37 cellular contexts compared by ENCODE assay signal in genomic region chr2:200475795-200476194, GRCh38. TPM values are rescaled to one million over a fixed set of nuclear protein-coding genes. Genes with fewer than 3 reads are reported as not detected.
DNase-seq lines count a peak whose midpoint lies in the region; ATAC-seq, FAIRE-seq and TF ChIP-seq lines count a peak whose summit lies in the region.
"Had no signal": no experiment of that assay in that cellular context is flagged by ENCODE, and none has a peak within 500 bp of the region (broad histone marks: within the 10 kb centered on the region; RNA-seq: fewer than 3 reads in every experiment).

No MANE protein-coding gene starts in this region.

- H3K4me2 ChIP-seq in OCI-LY1 (ENCODE audit: low read length) (peak overlapping the region; percentile 73), endothelial cell of umbilical vein (ENCODE audit: insufficient read depth, low read length) (no peak overlapping the region)
- H3K4me2 ChIP-seq: A549; BLaER1; BLaER1 treated with 17β-estradiol and CSF1 and Interleukin-3, amounts not matched to agents 10 nM and 100 nM had no signal

- H3K9me2 ChIP-seq in OCI-LY1 (ENCODE audit: low read depth, low read length), result no peaks in the 10 kb centered on the region

- POLR2A ChIA-PET in HEK293 (lab: Yijun Ruan, JAX), result no interaction called here
- POLR2A ChIA-PET in endothelial cell of umbilical vein (lab: Charles Lee), result no interaction called here
- POLR2A ChIA-PET in naive thymus-derived CD8-positive, alpha-beta T cell (lab: Charles Lee), result interaction anchor here (0.6 kb wide), 1 partner anchor 784 kb away, joined by 3 read pairs; the partner anchor contains the start of gene CASP8

- H3K27me3 Mint-ChIP-seq in T-helper 2 cell treated with Interferon-gamma antibody and Interleukin-4, amounts not matched to agents 5 μg/mL and 100 μg/mL, for 36 hours (ENCODE audit: low read depth), result no peaks in the 10 kb centered on the region
- H3K27me3 Mint-ChIP-seq in naive thymus-derived CD8-positive, alpha-beta T cell, result no peaks in the 10 kb centered on the region
- H3K27me3 Mint-ChIP-seq: B cell; CD4-positive, alpha-beta memory T cell; CD4-positive, alpha-beta T cell; CD4-positive, CD25-positive, alpha-beta regulatory T cell; CD8-positive, alpha-beta memory T cell had no signal

- peak; percentile 21 for FAIRE-seq in endothelial cell of umbilical vein (lab: Jason Lieb, UNC)
- FAIRE-seq: A204.1, A549, D721Med had no signal

- H3K27ac ChIP-seq in HEK293 (ENCODE audit: extremely low read depth, low read depth, low read length), result no peak overlapping the region
- peak overlapping the region; percentile 60 for H3K27ac ChIP-seq in OCI-LY1 (ENCODE audit: low read depth, low read length, poor library complexity, severe bottlenecking)
- H3K27ac ChIP-seq in endothelial cell of umbilical vein (ENCODE audit: insufficient read depth, low read depth, low read length), result no peak overlapping the region
- peak overlapping the region; percentile 40 for H3K27ac ChIP-seq in vagina
- H3K27ac ChIP-seq: 22Rv1; BLaER1; BLaER1 treated with 17β-estradiol and CSF1 and Interleukin-3, amounts not matched to agents 10 nM and 100 nM; C4-2B had no signal

- peak overlapping the region; percentile 70; the same call in 1 of the 2 replicates for H3K9ac ChIP-seq in OCI-LY1 (ENCODE audit: low read length)
- H3K9ac ChIP-seq in endothelial cell of umbilical vein (replicated peaks; ENCODE audit: extremely low read depth, insufficient read depth, low read length), result no peak overlapping the region
- H3K9ac ChIP-seq: BLaER1; BLaER1 treated with 17β-estradiol and CSF1 and Interleukin-3, amounts not matched to agents 10 nM and 100 nM had no signal

- no peaks in the 10 kb centered on the region for H3K4me1 ChIP-seq in HEK293 (ENCODE audit: control insufficient read depth, insufficient read depth, low read length)
- peaks cover 67% of the 10 kb centered on the region for H3K4me1 ChIP-seq in OCI-LY1 (ENCODE audit: insufficient read depth, low read length, severe bottlenecking)
- H3K4me1 ChIP-seq in endothelial cell of umbilical vein (ENCODE audit: control insufficient read depth, extremely low read depth, insufficient read depth, low read length), result no peaks in the 10 kb centered on the region
- H3K4me1 ChIP-seq in vagina, result peaks cover 18% of the 10 kb centered on the region
- H3K4me1 ChIP-seq: BLaER1 had no signal

- no peaks in the 10 kb centered on the region for H3K9me3 Mint-ChIP-seq in T-helper 2 cell treated with Interferon-gamma antibody and Interleukin-4, amounts not matched to agents 5 μg/mL and 100 μg/mL, for 36 hours
- H3K9me3 Mint-ChIP-seq in naive thymus-derived CD8-positive, alpha-beta T cell, result no peaks in the 10 kb centered on the region
- H3K9me3 Mint-ChIP-seq: CD14-positive monocyte; CD4-positive, alpha-beta memory T cell; CD4-positive, alpha-beta T cell; CD4-positive, CD25-positive, alpha-beta regulatory T cell; CD8-positive, alpha-beta memory T cell; CD8-positive, alpha-beta T cell had no signal

- H3K4me3 Mint-ChIP-seq in T-helper 2 cell treated with Interferon-gamma antibody and Interleukin-4, amounts not matched to agents 5 μg/mL and 100 μg/mL, for 36 hours, result no peak overlapping the region
- no peak overlapping the region for H3K4me3 Mint-ChIP-seq in naive thymus-derived CD8-positive, alpha-beta T cell
- H3K4me3 Mint-ChIP-seq: B cell; CD14-positive monocyte; CD4-positive, alpha-beta T cell; CD4-positive, CD25-positive, alpha-beta regulatory T cell; CD8-positive, alpha-beta memory T cell; CD8-positive, alpha-beta T cell had no signal

- no peak for TF ChIP-seq POLR2A in endothelial cell of umbilical vein (IDR thresholded peaks at IDR 0.05; ENCODE audit: low read depth, low read length)
- no peak for TF ChIP-seq POLR2A in vagina (IDR thresholded peaks at IDR 0.05)

- no peak for TF ChIP-seq CTCF in HEK293 (tag by site-specific recombination; IDR thresholded peaks at IDR 0.05)
- TF ChIP-seq CTCF in OCI-LY1 (IDR thresholded peaks at IDR 0.05; ENCODE audit: low read length), result no peak
- TF ChIP-seq CTCF in endothelial cell of umbilical vein (IDR thresholded peaks at IDR 0.05; ENCODE audit: extremely low read depth in 1 of 2, insufficient read depth in 1 of 2, low read depth in 1 of 2, low read length in 2 of 2), result no peak
- TF ChIP-seq CTCF in vagina (IDR thresholded peaks at IDR 0.05), result no peak

- no peak for ATAC-seq in naive thymus-derived CD8-positive, alpha-beta T cell
- ATAC-seq: A549; CD8-positive, alpha-beta T cell had no signal

- H3F3A ChIP-seq in OCI-LY1 (ENCODE audit: insufficient read depth, low read length), result no peaks in the 10 kb centered on the region

- H3K9me3 ChIP-seq in HEK293 (ENCODE audit: control insufficient read depth, insufficient read depth, low read depth, low read length) (no peaks in the 10 kb centered on the region), OCI-LY1 (ENCODE audit: low read length) (no peaks in the 10 kb centered on the region), endothelial cell of umbilical vein (replicated peaks; ENCODE audit: control insufficient read depth, insufficient read depth, low read length) (no peaks in the 10 kb centered on the region), vagina (no peaks in the 10 kb centered on the region)
- H3K9me3 ChIP-seq: A549; BE2C; BLaER1; BLaER1 treated with 17β-estradiol and CSF1 and Interleukin-3, amounts not matched to agents 10 nM and 100 nM; Caco-2 had no signal

- H3K27me3 ChIP-seq in OCI-LY1 (ENCODE audit: insufficient read depth, low read length) (no peaks in the 10 kb centered on the region), endothelial cell of umbilical vein (ENCODE audit: control insufficient read depth in 2 of 2, insufficient read depth in 2 of 2, low read length in 2 of 2) (no peaks in the 10 kb centered on the region), vagina (no peaks in the 10 kb centered on the region)
- H3K27me3 ChIP-seq: BE2C; BLaER1; BLaER1 treated with 17β-estradiol and CSF1 and Interleukin-3, amounts not matched to agents 10 nM and 100 nM had no signal

- H3K36me3 Mint-ChIP-seq in T-helper 2 cell treated with Interferon-gamma antibody and Interleukin-4, amounts not matched to agents 5 μg/mL and 100 μg/mL, for 36 hours (ENCODE audit: low read depth), result peaks cover 28% of the 10 kb centered on the region
- H3K36me3 Mint-ChIP-seq in naive thymus-derived CD8-positive, alpha-beta T cell, result peaks cover 0 to 2% (median 0%) of the 10 kb centered on the region in 3 donors
- H3K36me3 Mint-ChIP-seq: CD8-positive, alpha-beta T cell had no signal

- dilution Hi-C loops in endothelial cell of umbilical vein (cut with MboI; ENCODE audit: extremely low pct_ligation_motif_present, low sequenced_read_pairs), result no loop called here

- intact Hi-C loops in endothelial cell of umbilical vein (cut with micrococcal nuclease) (no loop called here), vagina (cut with DNase I) (no loop called here)

- H3K27ac Mint-ChIP-seq in T-helper 2 cell treated with Interferon-gamma antibody and Interleukin-4, amounts not matched to agents 5 μg/mL and 100 μg/mL, for 36 hours, result no peak overlapping the region
- no peak overlapping the region for H3K27ac Mint-ChIP-seq in naive thymus-derived CD8-positive, alpha-beta T cell
- H3K27ac Mint-ChIP-seq: B cell; CD14-positive monocyte; CD4-positive, alpha-beta memory T cell; CD4-positive, alpha-beta T cell; CD8-positive, alpha-beta T cell had no signal

- no TSS peak for BruUV-seq in endothelial cell of umbilical vein (replicated peaks; lab: Mats Ljungman, UMichigan)

- H3K4me3 ChIP-seq in HEK293 (ENCODE audit: low read depth, low read length) (no peak overlapping the region), OCI-LY1 (ENCODE audit: low read depth, low read length, poor library complexity, severe bottlenecking) (peak overlapping the region; percentile 65), endothelial cell of umbilical vein (replicated peaks in 1 of 3; ENCODE audit: insufficient read depth in 1 of 3, low read depth in 1 of 3, low read length in 3 of 3) (no peak overlapping the region), vagina (no peak overlapping the region)
- H3K4me3 ChIP-seq: A549; BLaER1; BLaER1 treated with 17β-estradiol and CSF1 and Interleukin-3, amounts not matched to agents 10 nM and 100 nM had no signal

- H3K4me1 Mint-ChIP-seq in T-helper 2 cell treated with Interferon-gamma antibody and Interleukin-4, amounts not matched to agents 5 μg/mL and 100 μg/mL, for 36 hours (ENCODE audit: low read depth), result peaks cover 6% of the 10 kb centered on the region
- H3K4me1 Mint-ChIP-seq in naive thymus-derived CD8-positive, alpha-beta T cell, result peaks cover 2 to 6% (median 4%) of the 10 kb centered on the region in 4 donors

- H4K20me1 ChIP-seq in OCI-LY1 (ENCODE audit: insufficient read depth, low read length), result no peaks in the 10 kb centered on the region
- no peaks in the 10 kb centered on the region for H4K20me1 ChIP-seq in endothelial cell of umbilical vein (replicated peaks; ENCODE audit: control insufficient read depth, extremely low read depth, insufficient read depth, low read length)
- H4K20me1 ChIP-seq: BLaER1; BLaER1 treated with 17β-estradiol and CSF1 and Interleukin-3, amounts not matched to agents 10 nM and 100 nM had no signal

- DNase-seq in endothelial cell of umbilical vein (ENCODE audit: low read depth, low spot score) (no peak), vagina (ENCODE audit: extremely low spot score in 2 of 2) (no peak), ecto neural progenitor cell (ENCODE audit: low spot score) (no peak), AG20443 (ENCODE audit: low spot score) (no peak)
- DNase-seq in T-helper 2 cell treated with Interferon-gamma antibody and Interleukin-4, amounts not matched to agents 5 μg/mL and 100 μg/mL, for 36 hours (ENCODE audit: low spot score), result no peak
- no peak for DNase-seq in naive thymus-derived CD8-positive, alpha-beta T cell
- DNase-seq: 8988T; ACHN; AML-193; BE2C; C1 segment of cervical spinal cord; Caco-2; Calu3; CD4-positive, alpha-beta memory T cell; CD4-positive, alpha-beta T cell; CD4-positive, CD25-positive, alpha-beta regulatory T cell; CD8-positive, alpha-beta memory T cell; CD8-positive, alpha-beta T cell; COR-L47; DMS 273 treated with DMSO at 0.1 percent for 48 hours; DMS153; DMS53; DMS79; DMS79 treated with DMSO at 0.1 percent for 48 hours; DND-41; EL had no signal

- CTCF ChIA-PET in HEK293 (lab: Yijun Ruan, JAX), result interaction anchor here (0.9 kb wide), 2 partner anchors 21 to 496 kb away, joined by 3 read pairs; no protein-coding TSS in a partner anchor
- CTCF ChIA-PET in endothelial cell of umbilical vein (lab: Charles Lee), result interaction anchor here (0.8 to 2.3 kb wide), 3 partner anchors 490 to 502 kb away, joined by 3 to 6 read pairs (median 5); no protein-coding TSS in a partner anchor

- H3K9me1 ChIP-seq in endothelial cell of umbilical vein (replicated peaks; ENCODE audit: control insufficient read depth, extremely low read depth, insufficient read depth, low read length), result no peaks in the 10 kb centered on the region

- H2AFZ ChIP-seq in OCI-LY1 (ENCODE audit: low read length) (no peak overlapping the region), endothelial cell of umbilical vein (ENCODE audit: low read depth, low read length) (no peak overlapping the region)

- H3K79me2 ChIP-seq in OCI-LY1 (ENCODE audit: insufficient read depth, low read length), result no peaks in the 10 kb centered on the region; the same call in 1 of the 2 replicates
- no peaks in the 10 kb centered on the region for H3K79me2 ChIP-seq in endothelial cell of umbilical vein (ENCODE audit: control insufficient read depth, insufficient read depth, low read length)

- H3K36me3 ChIP-seq in HEK293 (ENCODE audit: control insufficient read depth in 2 of 2, insufficient read depth in 1 of 2, low read length in 2 of 2) (peaks cover 3 to 43% of the 10 kb centered on the region in 2 experiments; a peak in 2 of 3 replicates), OCI-LY1 (ENCODE audit: insufficient read depth, low read length) (no peaks in the 10 kb centered on the region), endothelial cell of umbilical vein (ENCODE audit: control insufficient read depth in 2 of 2, extremely low read depth in 1 of 2, insufficient read depth in 2 of 2, low read length in 2 of 2) (peaks cover 7 to 8% of the 10 kb centered on the region in 2 experiments), vagina (peaks cover 0 to 25% of the 10 kb centered on the region in 2 donors)

RNA-seq across cellular contexts. Expression of gene KCTD18, which starts 34.1 kb away (rescaled TPM):
- 5.4 and 6.6 TPM in 2 replicates for total RNA-seq in endothelial cell of umbilical vein
- polyA plus RNA-seq in endothelial cell of umbilical vein, result 2.6 TPM in 2 replicates
- 3.3 and 4.4 TPM in 2 replicates for polyA plus RNA-seq in endothelial cell of umbilical vein (2011; cell fraction: cytosol; rRNA removed)
- 4.6 TPM in 2 replicates for polyA plus RNA-seq in endothelial cell of umbilical vein (2011; cell fraction: nucleus; rRNA removed)
- polyA plus RNA-seq in endothelial cell of umbilical vein (2012), result 4.9 and 5.1 TPM in 2 replicates
- polyA minus RNA-seq in endothelial cell of umbilical vein, result 2.8 and 5.6 TPM in 2 replicates
- polyA minus RNA-seq in endothelial cell of umbilical vein (2011; cell fraction: cytosol; rRNA and poly(A)+ RNA removed), result 1.3 TPM
- 2.3 and 3.0 TPM in 2 replicates for polyA minus RNA-seq in endothelial cell of umbilical vein (2011; cell fraction: nucleus; rRNA and poly(A)+ RNA removed)
- total RNA-seq in vagina, result 16.9 TPM
- 10 to 100 TPM; 19.1 to 19.6 TPM for total RNA-seq in naive thymus-derived CD8-positive, alpha-beta T cell
- polyA plus RNA-seq in naive thymus-derived CD8-positive, alpha-beta T cell, result 10 to 100 TPM; 12.6 to 16.5 (median 14.0) TPM

RNA-seq across cellular contexts. Expression of gene SGO2, which starts 50.2 kb away (rescaled TPM):
- 19.7 and 20.5 TPM in 2 replicates for total RNA-seq in endothelial cell of umbilical vein
- 1.3 and 1.7 TPM in 2 replicates for polyA plus RNA-seq in endothelial cell of umbilical vein
- 5.4 and 6.0 TPM in 2 replicates for polyA plus RNA-seq in endothelial cell of umbilical vein (2011; cell fraction: cytosol; rRNA removed)
- 5.3 and 10.2 TPM in 2 replicates for polyA plus RNA-seq in endothelial cell of umbilical vein (2011; cell fraction: nucleus; rRNA removed)
- 6.5 and 15.9 TPM in 2 replicates for polyA plus RNA-seq in endothelial cell of umbilical vein (2012)
- polyA minus RNA-seq in endothelial cell of umbilical vein, result 2.4 and 3.7 TPM in 2 replicates
- polyA minus RNA-seq in endothelial cell of umbilical vein (2011; cell fraction: cytosol; rRNA and poly(A)+ RNA removed), result 4.2 TPM
- polyA minus RNA-seq in endothelial cell of umbilical vein (2011; cell fraction: nucleus; rRNA and poly(A)+ RNA removed), result 10.3 and 10.7 TPM in 2 replicates
- 1.7 TPM for total RNA-seq in vagina
- 1 to 10 TPM; 3.4 to 4.9 TPM for total RNA-seq in naive thymus-derived CD8-positive, alpha-beta T cell
- 1 to 10 TPM in 2 of 3 donors, under 1 TPM in 1; 0.66 to 2.4 (median 2.4) TPM for polyA plus RNA-seq in naive thymus-derived CD8-positive, alpha-beta T cell

Comparison
In these comparisons a context has a peak if more than half of its experiments do, and no peak if none do; other contexts are left out.
1. H3K27ac ChIP-seq: peak in OCI-LY1 (single experiment) and vagina (single experiment); none in HEK293 (single experiment) and endothelial cell of umbilical vein (single experiment).